Comparison of ENCODE assay signal across 9 cellular contexts in the genomic region with DNA sequence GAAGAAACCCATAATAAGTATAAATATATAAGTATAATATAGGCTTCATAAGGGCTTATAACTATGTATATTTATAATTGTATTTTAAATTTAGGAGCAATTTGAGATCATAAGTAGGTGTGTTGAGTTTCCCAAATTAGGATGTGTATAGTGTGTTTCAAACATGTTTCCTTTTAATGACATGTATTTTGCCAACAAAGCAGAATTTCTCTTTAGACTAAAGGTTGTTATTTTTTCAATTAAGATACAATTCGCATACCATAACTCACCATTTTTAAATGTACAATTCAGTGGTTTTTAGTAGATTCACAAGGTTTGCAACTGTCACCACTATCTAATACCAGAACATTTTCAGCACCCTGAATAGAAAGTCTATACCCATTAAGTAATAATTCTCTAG. TPM values are rescaled to one million over a fixed set of nuclear protein-coding genes. Genes with fewer than 3 reads are reported as not detected.
"Had no signal": no experiment of that assay in that cellular context is flagged by ENCODE, and none has a peak within 500 bp of the region (broad histone marks: within the 10 kb centered on the region; RNA-seq: fewer than 3 reads in every experiment).

No MANE protein-coding gene starts in this region.

- H2AFZ ChIP-seq: GM23248 had no signal

- H3K4me1 ChIP-seq: HAP-1 had no signal

- H3K4me2 ChIP-seq: KMS-11 had no signal

- H3K9me3 ChIP-seq: HAP-1 had no signal

- H3K27ac ChIP-seq: GM23248, KMS-11 had no signal

- H3K9ac ChIP-seq: GM23248, KMS-11 had no signal

- H3K36me3 ChIP-seq: HAP-1 had no signal

- FAIRE-seq: HTR-8/SVneo had no signal

- H3K4me3 ChIP-seq: GM23248, HAP-1 had no signal

- DNase-seq: GOT3 had no signal

RNA-seq across cellular contexts. Expression of a gene that starts 59.9 kb away (rescaled TPM):
- total RNA-seq: GM23248, H4, H7, HFFc6, HT-29 had no signal
- polyA plus RNA-seq: GM23248 had no signal
